11 cellular contexts compared by ENCODE assay signal in genomic region chr13:94233401-94233800, GRCh38.
DNase-seq lines count a peak whose midpoint lies in the region; ATAC-seq and TF ChIP-seq lines count a peak whose summit lies in the region.
"Had no signal": no experiment of that assay in that cellular context is flagged by ENCODE, and none has a peak within 500 bp of the region (broad histone marks: within the 10 kb centered on the region; RNA-seq: fewer than 3 reads in every experiment).

No MANE protein-coding gene starts in this region.

- no peak overlapping the region for H3K27ac ChIP-seq in RWPE2 (ENCODE audit: poor library complexity, severe bottlenecking)
- H3K27ac ChIP-seq: PC-9 had no signal

- no peaks in the 10 kb centered on the region for H3K27me3 Mint-ChIP-seq in progenitor cell of endocrine pancreas
- no peaks in the 10 kb centered on the region for H3K27me3 Mint-ChIP-seq in activated T-helper 2 cell treated with anti-CD3 and anti-CD28 coated beads, Interferon-gamma antibody, Interleukin-2, Interleukin-4, amounts not matched to agents 10 μg/mL and 5 μg/mL and 100 μg/mL, durations not matched to agents 14 hours and 24 hours and 36 hours (ENCODE audit: low read depth)
- H3K27me3 Mint-ChIP-seq: activated CD4-positive, alpha-beta memory T cell treated with anti-CD3 and anti-CD28 coated beads, Interleukin-2, amount 10 ng/mL, durations not matched to agents 7 days and 5 days; memory B cell had no signal

- TF ChIP-seq CTCF in RWPE2 (IDR thresholded peaks at IDR 0.05; ENCODE audit: poor library complexity, severe bottlenecking) = no peak
- no peak for TF ChIP-seq CTCF in progenitor cell of endocrine pancreas (IDR thresholded peaks at IDR 0.05; ENCODE audit: unreplicated experiment)

- H3K4me1 ChIP-seq in RWPE2 (ENCODE audit: insufficient read depth, poor library complexity, severe bottlenecking) = peaks cover 7% of the 10 kb centered on the region

- H3K9me3 ChIP-seq in RWPE2 (ENCODE audit: severe bottlenecking) = no peaks in the 10 kb centered on the region

- no peaks in the 10 kb centered on the region for H3K36me3 ChIP-seq in RWPE2 (ENCODE audit: low read depth)

- no peaks in the 10 kb centered on the region for H3K9me3 Mint-ChIP-seq in progenitor cell of endocrine pancreas (ENCODE audit: low read depth)
- H3K9me3 Mint-ChIP-seq in activated T-helper 2 cell treated with anti-CD3 and anti-CD28 coated beads, Interferon-gamma antibody, Interleukin-2, Interleukin-4, amounts not matched to agents 10 μg/mL and 5 μg/mL and 100 μg/mL, durations not matched to agents 14 hours and 24 hours and 36 hours = no peaks in the 10 kb centered on the region
- H3K9me3 Mint-ChIP-seq: activated CD4-positive, alpha-beta memory T cell treated with anti-CD3 and anti-CD28 coated beads, Interleukin-2, amount 10 ng/mL, durations not matched to agents 7 days and 5 days; memory B cell had no signal

- DNase-seq in Daoy (ENCODE audit: low read depth) (peak; percentile 85), RWPE2 (ENCODE audit: low spot score) (peak; percentile 53), fibroblast of the conjunctiva (ENCODE audit: low read depth) (peak; percentile 93), pons (ENCODE audit: low spot score) (peak; percentile 86), progenitor cell of endocrine pancreas (ENCODE audit: low spot score, unreplicated experiment) (no peak), cortex of kidney (lab: John Stamatoyannopoulos, UW) (no peak)
- DNase-seq in activated T-helper 2 cell treated with anti-CD3 and anti-CD28 coated beads, Interferon-gamma antibody, Interleukin-2, Interleukin-4, amounts not matched to agents 10 μg/mL and 5 μg/mL and 100 μg/mL, durations not matched to agents 14 hours and 24 hours and 36 hours (ENCODE audit: low spot score) = no peak
- DNase-seq: activated CD4-positive, alpha-beta memory T cell treated with anti-CD3 and anti-CD28 coated beads, Interleukin-2, amount 10 ng/mL, durations not matched to agents 7 days and 5 days had no signal

- H3K36me3 Mint-ChIP-seq in progenitor cell of endocrine pancreas (ENCODE audit: insufficient read depth) = no peaks in the 10 kb centered on the region
- no peaks in the 10 kb centered on the region for H3K36me3 Mint-ChIP-seq in activated T-helper 2 cell treated with anti-CD3 and anti-CD28 coated beads, Interferon-gamma antibody, Interleukin-2, Interleukin-4, amounts not matched to agents 10 μg/mL and 5 μg/mL and 100 μg/mL, durations not matched to agents 14 hours and 24 hours and 36 hours (ENCODE audit: low read depth)
- H3K36me3 Mint-ChIP-seq: memory B cell had no signal

- H3K27ac Mint-ChIP-seq in progenitor cell of endocrine pancreas = no peak overlapping the region
- no peak overlapping the region for H3K27ac Mint-ChIP-seq in activated T-helper 2 cell treated with anti-CD3 and anti-CD28 coated beads, Interferon-gamma antibody, Interleukin-2, Interleukin-4, amounts not matched to agents 10 μg/mL and 5 μg/mL and 100 μg/mL, durations not matched to agents 14 hours and 24 hours and 36 hours
- H3K27ac Mint-ChIP-seq: activated CD4-positive, alpha-beta memory T cell treated with anti-CD3 and anti-CD28 coated beads, Interleukin-2, amount 10 ng/mL, durations not matched to agents 7 days and 5 days; memory B cell had no signal

- H3K27me3 ChIP-seq in RWPE2 (ENCODE audit: insufficient read depth, poor library complexity, severe bottlenecking) = no peaks in the 10 kb centered on the region

- intact Hi-C loops in activated T-helper 2 cell treated with anti-CD3 and anti-CD28 coated beads, Interferon-gamma antibody, Interleukin-2, Interleukin-4, amounts not matched to agents 10 μg/mL and 5 μg/mL and 100 μg/mL, durations not matched to agents 14 hours and 24 hours and 36 hours (cut with micrococcal nuclease) = loop anchor here (10.0 kb wide), 1 partner anchor 91 kb away; no protein-coding TSS in a partner anchor

- H3K4me1 Mint-ChIP-seq in progenitor cell of endocrine pancreas (ENCODE audit: low read depth) = peaks cover 7% of the 10 kb centered on the region
- H3K4me1 Mint-ChIP-seq in activated T-helper 2 cell treated with anti-CD3 and anti-CD28 coated beads, Interferon-gamma antibody, Interleukin-2, Interleukin-4, amounts not matched to agents 10 μg/mL and 5 μg/mL and 100 μg/mL, durations not matched to agents 14 hours and 24 hours and 36 hours (ENCODE audit: low read depth) = peaks cover 3% of the 10 kb centered on the region
- H3K4me1 Mint-ChIP-seq: memory B cell had no signal

- H3K4me3 ChIP-seq in RWPE2 (ENCODE audit: severe bottlenecking) = no peak overlapping the region
- H3K4me3 ChIP-seq: PC-9 had no signal

- ATAC-seq in RWPE2 (ENCODE audit: low read depth) (peak; percentile 99), GM21360 (IDR thresholded peaks at IDR 0.05; ENCODE audit: unreplicated experiment) (no peak)

- H3K4me3 Mint-ChIP-seq in progenitor cell of endocrine pancreas (ENCODE audit: low read depth) = no peak overlapping the region
- H3K4me3 Mint-ChIP-seq in activated T-helper 2 cell treated with anti-CD3 and anti-CD28 coated beads, Interferon-gamma antibody, Interleukin-2, Interleukin-4, amounts not matched to agents 10 μg/mL and 5 μg/mL and 100 μg/mL, durations not matched to agents 14 hours and 24 hours and 36 hours (ENCODE audit: low read depth) = no peak overlapping the region
- H3K4me3 Mint-ChIP-seq: activated CD4-positive, alpha-beta memory T cell treated with anti-CD3 and anti-CD28 coated beads, Interleukin-2, amount 10 ng/mL, durations not matched to agents 7 days and 5 days; memory B cell had no signal

Comparison
In these comparisons a context has a peak if more than half of its experiments do, and no peak if none do; other contexts are left out.
1. DNase-seq: peak in Daoy (single experiment), RWPE2 (single experiment), fibroblast of the conjunctiva (single experiment) and pons (single experiment); none in progenitor cell of endocrine pancreas (single experiment), activated T-helper 2 cell treated with anti-CD3 and anti-CD28 coated beads, Interferon-gamma antibody, Interleukin-2, Interleukin-4, amounts not matched to agents 10 μg/mL and 5 μg/mL and 100 μg/mL, durations not matched to agents 14 hours and 24 hours and 36 hours (single experiment) and cortex of kidney (single experiment).